Comparison of ENCODE assay signal across 1 cellular context in genomic region chr3:158801696-158802398, GRCh38.
TF ChIP-seq lines count a peak whose summit lies in the region.

Gene MFSD1, plus strand, starts transcription at chr3:158802054. Its CDS starts 99 bp downstream, at chr3:158802153.

TF ChIP-seq in HepG2, 621 proteins besides CTCF, POLR2A, EP300 and RAD21 (continued from another document and continues in another):
- TF ChIP-seq PRDM4 (CRISPR knock-in tag; IDR thresholded peaks at IDR 0.05; ENCODE audit: borderline replicate concordance) (peak; percentile 37; the same call in 1 of the 2 replicates), CSRNP1 (CRISPR knock-in tag; IDR thresholded peaks at IDR 0.05) (no peak), TEF (CRISPR knock-in tag; IDR thresholded peaks at IDR 0.05) (peak; percentile 51; the same call in 1 of the 2 replicates), ZNF562 (CRISPR knock-in tag; IDR thresholded peaks at IDR 0.05; ENCODE audit: borderline replicate concordance) (no peak), FOXA3 (CRISPR knock-in tag; IDR thresholded peaks at IDR 0.05) (peak; percentile 54; the same call in 1 of the 2 replicates), ELK4 (CRISPR knock-in tag; IDR thresholded peaks at IDR 0.05; ENCODE audit: borderline replicate concordance) (no peak), PLRG1 (conservative IDR thresholded peaks at IDR 0.05) (no peak), AKAP8 (CRISPR knock-in tag; IDR thresholded peaks at IDR 0.05) (peak; percentile 36; the same call in 1 of the 2 replicates), MLXIP (CRISPR knock-in tag; IDR thresholded peaks at IDR 0.05; ENCODE audit: borderline replicate concordance) (0 out of 2 replicates have a peak, but pooled peaks have one; percentile 30), SMAD9 (CRISPR knock-in tag; IDR thresholded peaks at IDR 0.05) (no peak), HIC2 (CRISPR knock-in tag; IDR thresholded peaks at IDR 0.05; ENCODE audit: low read depth) (no peak), ZNF138 (CRISPR knock-in tag; IDR thresholded peaks at IDR 0.05; ENCODE audit: low read depth) (no peak), LRRFIP1 (CRISPR knock-in tag; conservative IDR thresholded peaks at IDR 0.05) (no peak), TARDBP (CRISPR knock-in tag; IDR thresholded peaks at IDR 0.05) (no peak; the same call in none of the 2 replicates), ZNF780A (CRISPR knock-in tag; IDR thresholded peaks at IDR 0.05) (no peak; the same call in 1 of the 2 replicates), TRAFD1 (CRISPR knock-in tag; IDR thresholded peaks at IDR 0.05; ENCODE audit: borderline replicate concordance) (no peak), PRDM10 (CRISPR knock-in tag; IDR thresholded peaks at IDR 0.05; ENCODE audit: low read depth) (no peak; the same call in 1 of the 2 replicates), LBX2 (CRISPR knock-in tag; IDR thresholded peaks at IDR 0.05; ENCODE audit: borderline replicate concordance) (no peak; the same call in 1 of the 2 replicates), ZNF468 (CRISPR knock-in tag; IDR thresholded peaks at IDR 0.05) (no peak), ZBTB44 (CRISPR knock-in tag; IDR thresholded peaks at IDR 0.05) (no peak; the same call in 1 of the 2 replicates), ZKSCAN8 (CRISPR knock-in tag; IDR thresholded peaks at IDR 0.05; ENCODE audit: borderline replicate concordance) (no peak), ZNF256 (CRISPR knock-in tag; conservative IDR thresholded peaks at IDR 0.05) (no peak; the same call in 1 of the 2 replicates), ZNF816 (CRISPR knock-in tag; IDR thresholded peaks at IDR 0.05; ENCODE audit: borderline replicate concordance) (peak; percentile 68; the same call in 1 of the 2 replicates)
